19 cellular contexts compared by ENCODE assay signal in genomic region chr7:31335889-31336201, GRCh38. TPM values are rescaled to one million over a fixed set of nuclear protein-coding genes. Genes with fewer than 3 reads are reported as not detected.
DNase-seq lines count a peak whose midpoint lies in the region; ATAC-seq and TF ChIP-seq lines count a peak whose summit lies in the region.
"Had no signal": no experiment of that assay in that cellular context is flagged by ENCODE, and none has a peak within 500 bp of the region (broad histone marks: within the 10 kb centered on the region; RNA-seq: fewer than 3 reads in every experiment).

No MANE protein-coding gene starts in this region.

- H3K9me3 ChIP-seq in HUES6 (ENCODE audit: control insufficient read depth, insufficient read depth, low read depth, low read length), result no peaks in the 10 kb centered on the region
- no peaks in the 10 kb centered on the region for H3K9me3 ChIP-seq in duodenal mucosa (ENCODE audit: control insufficient read depth in 1 of 2, low read length in 2 of 2)
- no peaks in the 10 kb centered on the region for H3K9me3 ChIP-seq in left lung
- no peaks in the 10 kb centered on the region for H3K9me3 ChIP-seq in sigmoid colon
- no peaks in the 10 kb centered on the region for H3K9me3 ChIP-seq in Karpas-422 (ENCODE audit: low read length)
- H3K9me3 ChIP-seq in MM.1S (replicated peaks; ENCODE audit: insufficient read depth, low read length), result no peaks in the 10 kb centered on the region
- H3K9me3 ChIP-seq in colonic mucosa, result no peaks in the 10 kb centered on the region
- H3K9me3 ChIP-seq: neutrophil, SJCRH30 had no signal

- no peak for TF ChIP-seq EP300 in sigmoid colon (IDR thresholded peaks at IDR 0.05)

- no peak for TF ChIP-seq CTCF in left lung (IDR thresholded peaks at IDR 0.05)
- no peak for TF ChIP-seq CTCF in sigmoid colon (IDR thresholded peaks at IDR 0.05)
- TF ChIP-seq CTCF in MM.1S (IDR thresholded peaks at IDR 0.05; ENCODE audit: low read length), result no peak
- TF ChIP-seq CTCF in colonic mucosa (IDR thresholded peaks at IDR 0.05), result no peak

- H3K9me2 ChIP-seq in Karpas-422 (replicated peaks; ENCODE audit: insufficient read depth, low read length), result no peaks in the 10 kb centered on the region
- H3K9me2 ChIP-seq in MM.1S (replicated peaks; ENCODE audit: insufficient read depth, low read length), result no peaks in the 10 kb centered on the region

- no peaks in the 10 kb centered on the region for H3K36me3 ChIP-seq in HUES6 (ENCODE audit: control insufficient read depth, insufficient read depth, low read length)
- H3K36me3 ChIP-seq in duodenal mucosa (ENCODE audit: control insufficient read depth in 1 of 2, insufficient read depth in 2 of 2, low read length in 2 of 2), result no peaks in the 10 kb centered on the region
- H3K36me3 ChIP-seq in left lung, result no peaks in the 10 kb centered on the region
- no peaks in the 10 kb centered on the region for H3K36me3 ChIP-seq in sigmoid colon
- H3K36me3 ChIP-seq in Karpas-422 (ENCODE audit: insufficient read depth, low read length), result no peaks in the 10 kb centered on the region
- H3K36me3 ChIP-seq in MM.1S (replicated peaks; ENCODE audit: insufficient read depth, low read length), result no peaks in the 10 kb centered on the region
- H3K36me3 ChIP-seq in colonic mucosa, result no peaks in the 10 kb centered on the region
- H3K36me3 ChIP-seq: neutrophil, SJCRH30 had no signal

- DNase-seq in left lung (no peak), sigmoid colon (no peak), Karpas-422 (no peak), MM.1S (no peak), occipital lobe (lab: John Stamatoyannopoulos, UW) (no peak), colonic mucosa (no peak)
- DNase-seq: AML-193, COR-L47, IMR-90, NCI-H2081 treated with DMSO at 0.1 percent for 48 hours, NCI-H524, SJCRH30 had no signal

- no peaks in the 10 kb centered on the region for H4K20me1 ChIP-seq in Karpas-422 (ENCODE audit: insufficient read depth, low read depth, low read length)
- H4K20me1 ChIP-seq in MM.1S (ENCODE audit: insufficient read depth, low read length), result no peaks in the 10 kb centered on the region

- H2AFZ ChIP-seq in Karpas-422 (ENCODE audit: low read length), result no peak overlapping the region
- H2AFZ ChIP-seq in MM.1S (ENCODE audit: low read length), result no peak overlapping the region

- peak; percentile 18 for ATAC-seq in left lung

- WGBS in sigmoid colon, 2 donors, result 8 to 15% methylated on average over 12 of the region's 12 CpGs

- TF ChIP-seq POLR2A in sigmoid colon (IDR thresholded peaks at IDR 0.05), result no peak

- no peaks in the 10 kb centered on the region for H3K79me2 ChIP-seq in Karpas-422 (ENCODE audit: low read length)
- H3K79me2 ChIP-seq in MM.1S (ENCODE audit: low read length), result no peaks in the 10 kb centered on the region

- H3K27ac ChIP-seq in HUES6 (ENCODE audit: low read depth, low read length) (no peak overlapping the region), duodenal mucosa (ENCODE audit: low read depth, low read length) (no peak overlapping the region), left lung (no peak overlapping the region), sigmoid colon (peak overlapping the region in 1 of 4 donors; percentile 27), Karpas-422 (ENCODE audit: low read length) (no peak overlapping the region), MM.1S (ENCODE audit: low read length) (no peak overlapping the region), colonic mucosa (no peak overlapping the region)
- H3K27ac ChIP-seq: neutrophil, SJCRH30 had no signal

- H3K9ac ChIP-seq in HUES6 (ENCODE audit: low read length) (no peak overlapping the region), duodenal mucosa (ENCODE audit: low read depth in 1 of 2, low read length in 2 of 2) (peak overlapping the region in 1 of 2 donors; percentile 25), Karpas-422 (ENCODE audit: low read length) (no peak overlapping the region), MM.1S (ENCODE audit: low read length) (no peak overlapping the region), colonic mucosa (ENCODE audit: low read depth in 2 of 2, low read length in 2 of 2) (no peak overlapping the region)

- no peak overlapping the region for H3K4me2 ChIP-seq in Karpas-422 (ENCODE audit: low read depth, low read length, poor library complexity, severe bottlenecking)
- H3K4me2 ChIP-seq in MM.1S (ENCODE audit: low read depth, low read length), result no peak overlapping the region

- H3K4me1 ChIP-seq in HUES6 (ENCODE audit: control insufficient read depth, insufficient read depth, low read length) (no peaks in the 10 kb centered on the region), duodenal mucosa (ENCODE audit: control insufficient read depth in 1 of 2, insufficient read depth in 2 of 2, low read length in 2 of 2) (no peaks in the 10 kb centered on the region), left lung (no peaks in the 10 kb centered on the region), sigmoid colon (peaks cover 0 to 8% (median 4%) of the 10 kb centered on the region in 4 donors), Karpas-422 (ENCODE audit: low read length) (no peaks in the 10 kb centered on the region), MM.1S (ENCODE audit: low read length) (no peaks in the 10 kb centered on the region), colonic mucosa (no peaks in the 10 kb centered on the region)
- H3K4me1 ChIP-seq: SJCRH30 had no signal

- H3F3A ChIP-seq in MM.1S (ENCODE audit: insufficient read depth, low read length), result no peaks in the 10 kb centered on the region

- H3K27me3 ChIP-seq in HUES6 (ENCODE audit: control insufficient read depth, insufficient read depth, low read length), result peaks cover 39% of the 10 kb centered on the region
- peaks cover 0 to 9% of the 10 kb centered on the region in 2 donors for H3K27me3 ChIP-seq in duodenal mucosa (ENCODE audit: control insufficient read depth in 1 of 2, insufficient read depth in 2 of 2, low read length in 2 of 2)
- H3K27me3 ChIP-seq in left lung, result peaks cover 26 to 53% of the 10 kb centered on the region in 2 donors
- peaks cover 0 to 38% (median 31%) of the 10 kb centered on the region in 3 donors for H3K27me3 ChIP-seq in sigmoid colon
- no peaks in the 10 kb centered on the region for H3K27me3 ChIP-seq in Karpas-422 (ENCODE audit: low read length)
- no peaks in the 10 kb centered on the region for H3K27me3 ChIP-seq in MM.1S (replicated peaks; ENCODE audit: insufficient read depth, low read length)
- H3K27me3 ChIP-seq in colonic mucosa, result peaks cover 16% of the 10 kb centered on the region
- H3K27me3 ChIP-seq: SJCRH30 had no signal

- H3K4me3 ChIP-seq in HUES6 (ENCODE audit: low read depth, low read length), result peak overlapping the region; percentile 57
- peak overlapping the region; percentile 60 to 61 for H3K4me3 ChIP-seq in duodenal mucosa (ENCODE audit: low read depth in 1 of 2, low read length in 2 of 2)
- H3K4me3 ChIP-seq in left lung, result peak overlapping the region in 1 of 2 donors; percentile 15
- peak overlapping the region in 3 of 4 donors; percentile 9 to 30 (median 23) for H3K4me3 ChIP-seq in sigmoid colon
- H3K4me3 ChIP-seq in Karpas-422 (ENCODE audit: low read length), result no peak overlapping the region
- H3K4me3 ChIP-seq in MM.1S (ENCODE audit: low read length), result no peak overlapping the region
- no peak overlapping the region for H3K4me3 ChIP-seq in colonic mucosa
- H3K4me3 ChIP-seq: SJCRH30 had no signal

- intact Hi-C loops in left lung (cut with DNase I), result no loop called here
- intact Hi-C loops in sigmoid colon (cut with DNase I), result no loop called here
- intact Hi-C loops in colonic mucosa (cut with DNase I), result no loop called here

RNA-seq across cellular contexts. Expression of gene NEUROD6, which starts 4.7 kb away (rescaled TPM):
- total RNA-seq in left lung, result not detected
- not detected for total RNA-seq in sigmoid colon
- polyA plus RNA-seq in sigmoid colon, result not detected
- total RNA-seq in Karpas-422 (2014; rRNA removed; shearing (Covaris generic); ENCODE audit: low replicate concordance), result not detected in 2 replicates
- 600 TPM for total RNA-seq in occipital lobe
- not detected for total RNA-seq in colonic mucosa
- total RNA-seq: fibroblast of villous mesenchyme; IMR-90; mesenteric fat pad; sciatic nerve; SJCRH30; T-helper 2 cell treated with Interferon-gamma antibody and Interleukin-4, amounts not matched to agents 100 ng/mL and 5 ng/mL, for 36 hours had no signal
- polyA plus RNA-seq: IMR-90 had no signal

Comparison
In these comparisons a context has a peak if more than half of its experiments do, and no peak if none do; other contexts are left out.
1. H3K4me3 ChIP-seq: peak in HUES6 (single experiment), duodenal mucosa (2 of 2) and sigmoid colon (3 of 4); none in Karpas-422 (single experiment), MM.1S (single experiment) and colonic mucosa (single experiment).
2. RNA of gene NEUROD6, which starts 4.7 kb away (total RNA-seq): 600 TPM in occipital lobe (single experiment); not detected in left lung, not detected in sigmoid colon, not detected in Karpas-422 and not detected in colonic mucosa; every median in the first group is over 100 times any median in the second.